ENCODE assay signal across 22 cellular contexts in genomic region chr2:45634223-45634622, GRCh38.
"Had no signal": no experiment of that assay in that cellular context is flagged by ENCODE, and none has a peak within 500 bp of the region (broad histone marks: within the 10 kb centered on the region; RNA-seq: fewer than 3 reads in every experiment).

No MANE protein-coding gene starts in this region.

- DNase-seq: colonic mucosa; cortex of kidney; effector CD8-positive, alpha-beta T cell; effector memory CD8-positive, alpha-beta T cell; endodermal cell; erythroblast; esophagus squamous epithelium; foreskin fibroblast; foreskin melanocyte; gastrocnemius medialis; glutamatergic neuron; heart right ventricle; hippocampal formation; left cardiac atrium; left lung; left ventricle myocardium superior; lower lobe of right lung; mesenchymal stem cell; mucosa of descending colon; naive B cell had no signal

- FAIRE-seq: keratinocyte had no signal

- ATAC-seq: effector memory CD8-positive, alpha-beta T cell; esophagus mucosa; gastrocnemius medialis; heart right ventricle; left cardiac atrium; left lung; left ventricle myocardium superior; lower lobe of right lung; mucosa of descending colon had no signal
